ENCODE assay signal across 22 cellular contexts in genomic region chrX:40966204-40966820, GRCh38.
A peak's percentile ranks its signal among the peaks of the same experiment; 100 is the strongest.
DNase-seq lines count a peak whose midpoint lies in the region; ATAC-seq, FAIRE-seq and TF ChIP-seq lines count a peak whose summit lies in the region.
"Had no signal": no experiment of that assay in that cellular context is flagged by ENCODE, and none has a peak within 500 bp of the region (broad histone marks: within the 10 kb centered on the region; RNA-seq: fewer than 3 reads in every experiment).

No MANE protein-coding gene starts in this region.

- H3K9ac ChIP-seq in KMS-11 (no peak overlapping the region), K562 (ENCODE audit: insufficient read depth in 1 of 2, low read depth in 2 of 2, low read length in 2 of 2) (no peak overlapping the region)
- H3K9ac ChIP-seq: GM23248, SK-N-SH had no signal

- H4K20me1 ChIP-seq in KMS-11 (ENCODE audit: insufficient read depth), result no peaks in the 10 kb centered on the region
- H4K20me1 ChIP-seq in K562 (replicated peaks; ENCODE audit: control insufficient read depth, insufficient read depth, low read length), result no peaks in the 10 kb centered on the region

- no peaks in the 10 kb centered on the region for H3K9me1 ChIP-seq in K562 (ENCODE audit: control insufficient read depth, insufficient read depth, low read length)

- DNase-seq in K562 (ENCODE audit: extremely low read depth in 1 of 4, low spot score in 3 of 4) (no peak), left lobe of liver (ENCODE audit: low spot score) (no peak), psoas muscle (no peak), caudate nucleus (lab: John Stamatoyannopoulos, UW) (no peak), Ammon's horn (ENCODE audit: low spot score) (no peak), NCI-H1694 treated with DMSO at 0.1 percent for 48 hours (lab: John Stamatoyannopoulos, UW) (no peak)
- DNase-seq in stimulated activated naive CD4-positive, alpha-beta T cell treated with Interleukin-2 at 50 U/mL for 16 hours (lab: John Stamatoyannopoulos, UW), result no peak
- DNase-seq: activated CD8-positive, alpha-beta T cell treated with anti-CD3 and anti-CD28 coated beads for 36 hours; activated naive CD8-positive, alpha-beta T cell treated with anti-CD3 and anti-CD28 coated beads for 36 hours; aorta; Calu3; GM23248; Karpas-422; midbrain; naive thymus-derived CD4-positive, alpha-beta T cell; NCI-H146; NCI-H446 treated with DMSO at 0.1 percent for 48 hours; SK-N-SH; stimulated activated naive CD8-positive, alpha-beta T cell treated with anti-CD3 and anti-CD28 coated beads, Interleukin-15, Interleukin-2, amounts not matched to agents 100 U/mL and 50 U/mL, for 24 hours; T-helper 2 cell had no signal

- H3K27ac ChIP-seq in KMS-11 (peak overlapping the region; percentile 89), K562 (ENCODE audit: extremely low read depth, low read depth, low read length) (no peak overlapping the region), psoas muscle (peak overlapping the region; percentile 30), caudate nucleus (ENCODE audit: low read depth, low read length) (no peak overlapping the region)
- H3K27ac ChIP-seq: GM23248 had no signal

- TF ChIP-seq CTCF in KMS-11 (conservative IDR thresholded peaks at IDR 0.05; ENCODE audit: low read depth, low read length) (no peak), K562 (IDR thresholded peaks at IDR 0.05 in 2 of 3, conservative IDR thresholded peaks at IDR 0.05 in 1 of 3; ENCODE audit: insufficient read depth in 2 of 3, low read depth in 1 of 3, low read length in 3 of 3) (no peak), psoas muscle (IDR thresholded peaks at IDR 0.05) (no peak)

- H3K79me2 ChIP-seq in KMS-11 (ENCODE audit: insufficient read depth, low read depth) (no peaks in the 10 kb centered on the region), K562 (ENCODE audit: control insufficient read depth, insufficient read depth, low read length) (no peaks in the 10 kb centered on the region)

- TF ChIP-seq RAD21 in K562 (CRISPR knock-in tag; conservative IDR thresholded peaks at IDR 0.05 in 1 of 2, IDR thresholded peaks at IDR 0.05 in 1 of 2), result no peak

- H3K36me3 ChIP-seq in KMS-11 (ENCODE audit: insufficient read depth) (no peaks in the 10 kb centered on the region), K562 (ENCODE audit: control insufficient read depth, insufficient read depth, low read length) (no peaks in the 10 kb centered on the region), psoas muscle (ENCODE audit: insufficient read depth in 1 of 2, low read depth in 1 of 2) (no peaks in the 10 kb centered on the region)

- no peak for TF ChIP-seq EP300 in K562 (IDR thresholded peaks at IDR 0.05; ENCODE audit: low read length)

- in situ Hi-C loops in K562 (cut with MboI), result no loop called here

- WGBS in K562 (ENCODE audit: insufficient coverage, low coverage, missing lambda C conversion rate), result 65% methylated on average over 6 of the region's 6 CpGs
- 36 to 58% (median 49%) methylated on average over 6 of the region's 6 CpGs for WGBS in psoas muscle, 3 donors

- CTCF ChIA-PET in K562 (lab: Yijun Ruan, JAX; ENCODE audit: low intra/inter-chr PET ratio), result no interaction called here

- H2AFZ ChIP-seq in KMS-11 (ENCODE audit: low read depth) (peak overlapping the region; percentile 69), K562 (ENCODE audit: low read depth, low read length) (peak overlapping the region; percentile 87)
- H2AFZ ChIP-seq: GM23248 had no signal

- POLR2A ChIA-PET in K562 (lab: Yijun Ruan, JAX), result no interaction called here

- H3K4me2 ChIP-seq in KMS-11 (peak overlapping the region; percentile 82; the same call in 1 of the 2 replicates), K562 (ENCODE audit: insufficient read depth, low read length) (no peak overlapping the region)
- H3K4me2 ChIP-seq: SK-N-SH had no signal

- intact Hi-C loops in K562 (cut with micrococcal nuclease) (no loop called here), psoas muscle (cut with DNase I) (no loop called here)

- H3K4me3 ChIP-seq in KMS-11 (IDR thresholded peaks at IDR 0.05; ENCODE audit: insufficient read depth, low read depth, low read length) (no peak overlapping the region), K562 (no peak overlapping the region), psoas muscle (no peak overlapping the region)
- H3K4me3 ChIP-seq: GM23248 had no signal

- FAIRE-seq in K562 (lab: Jason Lieb, UNC), result no peak

- H3K27me3 ChIP-seq in KMS-11 (ENCODE audit: insufficient read depth, low read depth), result no peaks in the 10 kb centered on the region
- no peaks in the 10 kb centered on the region for H3K27me3 ChIP-seq in K562 (ENCODE audit: control insufficient read depth in 2 of 2, insufficient read depth in 2 of 2, low read length in 2 of 2)
- peaks cover 0 to 6% (median 0%) of the 10 kb centered on the region in 3 donors for H3K27me3 ChIP-seq in psoas muscle (ENCODE audit: insufficient read depth in 3 of 3, low read length in 2 of 3)

- H3K4me1 ChIP-seq in KMS-11 (ENCODE audit: low read depth, poor library complexity, severe bottlenecking) (peaks cover 33% of the 10 kb centered on the region), K562 (replicated peaks in 1 of 2; ENCODE audit: control insufficient read depth in 2 of 2, insufficient read depth in 2 of 2, low read length in 2 of 2) (peaks cover 0 to 11% of the 10 kb centered on the region in 2 experiments; a peak in 2 of 5 replicates), psoas muscle (no peaks in the 10 kb centered on the region)

- no peak for ATAC-seq in K562
- ATAC-seq in left lobe of liver, result peak; percentile 58
- peak in 1 of 4 donors; percentile 35 for ATAC-seq in psoas muscle
- ATAC-seq: activated CD8-positive, alpha-beta T cell treated with anti-CD3 and anti-CD28 coated beads for 36 hours; naive thymus-derived CD4-positive, alpha-beta T cell; sciatic nerve; stimulated activated naive CD8-positive, alpha-beta T cell treated with anti-CD3 and anti-CD28 coated beads, Interleukin-15, Interleukin-2, amounts not matched to agents 100 U/mL and 50 U/mL, for 24 hours had no signal

- H3K9me3 ChIP-seq in K562 (replicated peaks; ENCODE audit: control insufficient read depth, insufficient read depth, low read depth, low read length) (no peaks in the 10 kb centered on the region), psoas muscle (no peaks in the 10 kb centered on the region)
- H3K9me3 ChIP-seq: SK-N-SH had no signal

- no peak for TF ChIP-seq POLR2A in K562 (conservative IDR thresholded peaks at IDR 0.05)

- no TSS peak for BruUV-seq in K562 (replicated peaks; lab: Mats Ljungman, UMichigan)

TF ChIP-seq in K562, 482 proteins besides CTCF, POLR2A, EP300 and RAD21 (continues in another document):
- TF ChIP-seq TCFL5 (CRISPR knock-in tag; conservative IDR thresholded peaks at IDR 0.05), result no peak
- TF ChIP-seq, protein P1, sequence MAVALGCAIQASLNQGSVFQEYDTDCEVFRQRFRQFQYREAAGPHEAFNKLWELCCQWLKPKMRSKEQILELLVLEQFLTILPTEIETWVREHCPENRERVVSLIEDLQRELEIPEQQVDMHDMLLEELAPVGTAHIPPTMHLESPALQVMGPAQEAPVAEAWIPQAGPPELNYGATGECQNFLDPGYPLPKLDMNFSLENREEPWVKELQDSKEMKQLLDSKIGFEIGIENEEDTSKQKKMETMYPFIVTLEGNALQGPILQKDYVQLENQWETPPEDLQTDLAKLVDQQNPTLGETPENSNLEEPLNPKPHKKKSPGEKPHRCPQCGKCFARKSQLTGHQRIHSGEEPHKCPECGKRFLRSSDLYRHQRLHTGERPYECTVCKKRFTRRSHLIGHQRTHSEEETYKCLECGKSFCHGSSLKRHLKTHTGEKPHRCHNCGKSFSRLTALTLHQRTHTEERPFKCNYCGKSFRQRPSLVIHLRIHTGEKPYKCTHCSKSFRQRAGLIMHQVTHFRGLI (CRISPR knock-in tag; IDR thresholded peaks at IDR 0.05), result no peak
- TF ChIP-seq, protein P2, sequence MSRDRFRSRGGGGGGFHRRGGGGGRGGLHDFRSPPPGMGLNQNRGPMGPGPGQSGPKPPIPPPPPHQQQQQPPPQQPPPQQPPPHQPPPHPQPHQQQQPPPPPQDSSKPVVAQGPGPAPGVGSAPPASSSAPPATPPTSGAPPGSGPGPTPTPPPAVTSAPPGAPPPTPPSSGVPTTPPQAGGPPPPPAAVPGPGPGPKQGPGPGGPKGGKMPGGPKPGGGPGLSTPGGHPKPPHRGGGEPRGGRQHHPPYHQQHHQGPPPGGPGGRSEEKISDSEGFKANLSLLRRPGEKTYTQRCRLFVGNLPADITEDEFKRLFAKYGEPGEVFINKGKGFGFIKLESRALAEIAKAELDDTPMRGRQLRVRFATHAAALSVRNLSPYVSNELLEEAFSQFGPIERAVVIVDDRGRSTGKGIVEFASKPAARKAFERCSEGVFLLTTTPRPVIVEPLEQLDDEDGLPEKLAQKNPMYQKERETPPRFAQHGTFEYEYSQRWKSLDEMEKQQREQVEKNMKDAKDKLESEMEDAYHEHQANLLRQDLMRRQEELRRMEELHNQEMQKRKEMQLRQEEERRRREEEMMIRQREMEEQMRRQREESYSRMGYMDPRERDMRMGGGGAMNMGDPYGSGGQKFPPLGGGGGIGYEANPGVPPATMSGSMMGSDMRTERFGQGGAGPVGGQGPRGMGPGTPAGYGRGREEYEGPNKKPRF (IDR thresholded peaks at IDR 0.05; ENCODE audit: low read depth, low read length), result no peak
- TF ChIP-seq BRF1 (IDR thresholded peaks at IDR 0.05; ENCODE audit: borderline replicate concordance, extremely low read depth, insufficient read length), result no peak
- no peak for TF ChIP-seq IRF2 (CRISPR knock-in tag; IDR thresholded peaks at IDR 0.05)
- TF ChIP-seq NUFIP1 (IDR thresholded peaks at IDR 0.05; ENCODE audit: partially characterized antibody), result no peak
- TF ChIP-seq EZH2 (IDR thresholded peaks at IDR 0.05; ENCODE audit: borderline replicate concordance, low read depth, low read length), result no peak
- no peak for TF ChIP-seq EP400 (IDR thresholded peaks at IDR 0.05)
- TF ChIP-seq NFXL1 (CRISPR knock-in tag; IDR thresholded peaks at IDR 0.05), result no peak
- TF ChIP-seq SAFB (IDR thresholded peaks at IDR 0.05; ENCODE audit: borderline replicate concordance, low read depth, low read length), result no peak
- TF ChIP-seq WHSC1 (IDR thresholded peaks at IDR 0.05; ENCODE audit: low read length), result no peak
- TF ChIP-seq ZNF57 (CRISPR knock-in tag; IDR thresholded peaks at IDR 0.05), result no peak
- TF ChIP-seq ZFP36 (IDR thresholded peaks at IDR 0.05; ENCODE audit: low read depth, low read length, partially characterized antibody), result no peak

Comparison
In these comparisons a context has a peak if more than half of its experiments do, and no peak if none do; other contexts are left out.
1. H3K27ac ChIP-seq: peak in KMS-11 (single experiment) and psoas muscle (single experiment); none in K562 (single experiment) and caudate nucleus (single experiment).